ENCODE assay signal across 8 cellular contexts in genomic region chr19:23249911-23250649, GRCh38. TPM values are rescaled to one million over a fixed set of nuclear protein-coding genes. Genes with fewer than 3 reads are reported as not detected.
A peak's percentile ranks its signal among the peaks of the same experiment; 100 is the strongest.
DNase-seq lines count a peak whose midpoint lies in the region; ATAC-seq and TF ChIP-seq lines count a peak whose summit lies in the region.

Gene ZNF724, minus strand, starts transcription at chr19:23250394. Its CDS starts 152 bp downstream, at chr19:23250242.

- H3K36me3 ChIP-seq in BE2C: peaks cover 25% of the 10 kb centered on the region

- intact Hi-C loops in dendritic cell treated with granulocyte-macrophage colony-stimulating factor and Interleukin-4, amounts not matched to agents 40 ng/mL and 50 ng/mL, for 4 days (cut with micrococcal nuclease): loop anchor here (2.0 to 10.0 kb wide), 3 partner anchors 25 to 782 kb away; partner anchors contain the start of gene ZNF91

- H3K4me1 Mint-ChIP-seq in dendritic cell treated with granulocyte-macrophage colony-stimulating factor and Interleukin-4, amounts not matched to agents 40 ng/mL and 50 ng/mL, for 4 days (ENCODE audit: low read depth): peaks cover 5% of the 10 kb centered on the region

- H3K4me3 Mint-ChIP-seq in dendritic cell treated with granulocyte-macrophage colony-stimulating factor and Interleukin-4, amounts not matched to agents 40 ng/mL and 50 ng/mL, for 4 days: peak within 1 kb of the TSS; percentile 94

- H3K27me3 Mint-ChIP-seq in dendritic cell treated with granulocyte-macrophage colony-stimulating factor and Interleukin-4, amounts not matched to agents 40 ng/mL and 50 ng/mL, for 4 days: no peaks in the 10 kb centered on the region

- H3K4me3 ChIP-seq in BE2C (ENCODE audit: low read depth, low read length): peak within 1 kb of the TSS; percentile 93

- H3K27ac Mint-ChIP-seq in dendritic cell treated with granulocyte-macrophage colony-stimulating factor and Interleukin-4, amounts not matched to agents 40 ng/mL and 50 ng/mL, for 4 days: peak within 1 kb of the TSS; percentile 90

- TF ChIP-seq CTCF in BE2C (IDR thresholded peaks at IDR 0.05; ENCODE audit: low read depth, low read length): no peak

- H3K9me3 ChIP-seq in BE2C: no peaks in the 10 kb centered on the region

- no peaks in the 10 kb centered on the region for H3K4me1 ChIP-seq in BE2C

- DNase-seq in BE2C: peak; percentile 94
- DNase-seq in GM19240 (ENCODE audit: insufficient read length, low spot score): peak; percentile 87
- peak; percentile 98 for DNase-seq in NCI-H748 (lab: John Stamatoyannopoulos, UW; ENCODE audit: unreplicated experiment)
- peak; percentile 81 for DNase-seq in activated CD4-positive, alpha-beta T cell treated with anti-CD3 and anti-CD28 coated beads, Interleukin-2, amount 50 U/mL, for 1 hour
- DNase-seq in left lobe of liver (ENCODE audit: low spot score): peak; percentile 94
- DNase-seq in stimulated activated CD4-positive, alpha-beta T cell treated with anti-CD3 and anti-CD28 coated beads, Interleukin-2, amount 100 ng/mL, for 24 hours: peak; percentile 85 to 88

- peaks cover 29% of the 10 kb centered on the region for H3K9me3 Mint-ChIP-seq in dendritic cell treated with granulocyte-macrophage colony-stimulating factor and Interleukin-4, amounts not matched to agents 40 ng/mL and 50 ng/mL, for 4 days

- ATAC-seq in HG03457 (IDR thresholded peaks at IDR 0.05; ENCODE audit: unreplicated experiment) (peak; percentile 98), left lobe of liver (peak; percentile 97)

- H3K27me3 ChIP-seq in BE2C: no peaks in the 10 kb centered on the region

- H3K36me3 Mint-ChIP-seq in dendritic cell treated with granulocyte-macrophage colony-stimulating factor and Interleukin-4, amounts not matched to agents 40 ng/mL and 50 ng/mL, for 4 days (ENCODE audit: low read depth): peaks cover 46% of the 10 kb centered on the region

RNA-seq across cellular contexts. Expression of gene ZNF724, which starts in this region (rescaled TPM):
- 0.48 TPM for polyA plus RNA-seq in BE2C (2012; ENCODE audit: insufficient read depth, insufficient read length, low read depth)
- total RNA-seq in left lobe of liver: 0.58 TPM

Comparison
In these comparisons a context has a peak if more than half of its experiments do, and no peak if none do; other contexts are left out.
1. Peak in every context shown above with its lines: DNase-seq, ATAC-seq and H3K4me3 ChIP-seq.
2. Peak in DNase-seq and ATAC-seq in left lobe of liver; RNA of the gene not detected or under 1 TPM.